ENCODE assay signal across 20 cellular contexts in the genomic region with DNA sequence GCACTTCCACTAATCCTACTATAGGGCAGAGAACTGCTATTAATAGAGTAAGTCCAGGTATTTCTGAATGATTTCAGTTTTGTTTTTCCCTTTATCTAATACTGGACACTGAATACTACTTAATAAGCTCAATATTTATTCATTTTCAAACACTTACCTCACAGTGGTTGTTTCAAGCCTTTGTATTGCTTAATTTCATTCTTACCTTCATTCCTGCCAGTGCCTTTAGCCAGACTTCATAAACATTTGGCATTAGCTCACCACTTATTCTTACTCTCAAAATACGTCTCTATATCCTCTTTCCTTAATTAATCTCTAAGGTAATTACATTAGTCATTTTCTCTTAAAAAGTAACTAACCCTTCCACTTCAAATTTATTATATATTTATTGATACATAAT. TPM values are rescaled to one million over a fixed set of nuclear protein-coding genes. Genes with fewer than 3 reads are reported as not detected.
DNase-seq lines count a peak whose midpoint lies in the region; TF ChIP-seq lines count a peak whose summit lies in the region.
"Had no signal": no experiment of that assay in that cellular context is flagged by ENCODE, and none has a peak within 500 bp of the region (broad histone marks: within the 10 kb centered on the region; RNA-seq: fewer than 3 reads in every experiment).

No MANE protein-coding gene starts in this region.

- H3K4me2 ChIP-seq in skeletal muscle satellite cell (ENCODE audit: low read length): no peak overlapping the region

- peak overlapping the region; percentile 24 for H3K9ac ChIP-seq in skeletal muscle satellite cell (ENCODE audit: low read depth, low read length)
- H3K9ac ChIP-seq: BLaER1 treated with 17β-estradiol and CSF1 and Interleukin-3, amounts not matched to agents 10 nM and 100 nM had no signal

- no peaks in the 10 kb centered on the region for H3K9me3 Mint-ChIP-seq in HFFc6
- H3K9me3 Mint-ChIP-seq: CD8-positive, alpha-beta T cell had no signal

- no peak overlapping the region; the same call in 1 of the 2 replicates for H3K4me3 Mint-ChIP-seq in HFFc6
- H3K4me3 Mint-ChIP-seq: B cell; CD8-positive, alpha-beta T cell had no signal

- TF ChIP-seq CTCF in HFFc6 (IDR thresholded peaks at IDR 0.05): no peak
- TF ChIP-seq CTCF in choroid plexus epithelial cell (conservative IDR thresholded peaks at IDR 0.05; ENCODE audit: low read depth, low read length): no peak

- H3K36me3 ChIP-seq in ACC112 (ENCODE audit: insufficient read depth, low read length) (peaks cover 21% of the 10 kb centered on the region), skeletal muscle satellite cell (ENCODE audit: insufficient read depth, low read length) (peaks cover 10% of the 10 kb centered on the region)

- no peaks in the 10 kb centered on the region for H3K9me3 ChIP-seq in skeletal muscle satellite cell (replicated peaks; ENCODE audit: low read length)
- H3K9me3 ChIP-seq: BLaER1 treated with 17β-estradiol and CSF1 and Interleukin-3, amounts not matched to agents 10 nM and 100 nM had no signal

- H2AFZ ChIP-seq in ACC112 (ENCODE audit: low read length, unreplicated experiment): no peak overlapping the region

- peaks cover 10% of the 10 kb centered on the region for H3K79me2 ChIP-seq in ACC112 (ENCODE audit: control insufficient read depth, insufficient read depth, low read length, unreplicated experiment)

- peaks cover 41% of the 10 kb centered on the region for H3K4me1 ChIP-seq in ACC112 (ENCODE audit: control insufficient read depth, insufficient read depth, low read length, unreplicated experiment)
- peaks cover 51% of the 10 kb centered on the region for H3K4me1 ChIP-seq in skeletal muscle satellite cell (ENCODE audit: control insufficient read depth, insufficient read depth, low read length)

- H3K27ac Mint-ChIP-seq in HFFc6: peak overlapping the region; percentile 53
- H3K27ac Mint-ChIP-seq: B cell; CD8-positive, alpha-beta T cell had no signal

- no peaks in the 10 kb centered on the region for H3K27me3 ChIP-seq in ACC112 (ENCODE audit: insufficient read depth, low read length)
- H3K27me3 ChIP-seq in skeletal muscle satellite cell (ENCODE audit: control insufficient read depth, insufficient read depth, low read length): no peaks in the 10 kb centered on the region
- H3K27me3 ChIP-seq: BLaER1 treated with 17β-estradiol and CSF1 and Interleukin-3, amounts not matched to agents 10 nM and 100 nM had no signal

- DNase-seq in HFFc6 (no peak), choroid plexus epithelial cell (ENCODE audit: low read depth) (peak; percentile 60), amygdala (lab: John Stamatoyannopoulos, UW) (no peak), ureter (ENCODE audit: low spot score) (no peak), NCI-H226 (no peak)
- DNase-seq: 8988T; Calu3; CD8-positive, alpha-beta T cell; DND-41; EL; GOT3; H7 had no signal

- H3K27me3 Mint-ChIP-seq in HFFc6 (ENCODE audit: insufficient read depth): no peaks in the 10 kb centered on the region
- H3K27me3 Mint-ChIP-seq: B cell had no signal

- peaks cover 73% of the 10 kb centered on the region for H3K4me1 Mint-ChIP-seq in HFFc6 (ENCODE audit: low read depth)

- peak overlapping the region; percentile 24; the same call in 1 of the 2 replicates for H3K27ac ChIP-seq in ACC112 (ENCODE audit: low read depth, low read length)
- H3K27ac ChIP-seq: BLaER1 treated with 17β-estradiol and CSF1 and Interleukin-3, amounts not matched to agents 10 nM and 100 nM had no signal

- H3K4me3 ChIP-seq in ACC112 (ENCODE audit: low read depth, low read length): no peak overlapping the region
- no peak overlapping the region for H3K4me3 ChIP-seq in choroid plexus epithelial cell (ENCODE audit: low read depth, low read length)
- H3K4me3 ChIP-seq in skeletal muscle satellite cell (ENCODE audit: low read length): no peak overlapping the region
- H3K4me3 ChIP-seq: BLaER1 treated with 17β-estradiol and CSF1 and Interleukin-3, amounts not matched to agents 10 nM and 100 nM; GM12878 had no signal

- peaks cover 30% of the 10 kb centered on the region for H3K36me3 Mint-ChIP-seq in HFFc6 (ENCODE audit: low read depth)

RNA-seq across cellular contexts. Expression of a gene that starts 18.8 kb away (rescaled TPM):
- total RNA-seq in HFFc6 (2021; fragmentation: NEBNext Ultra II Directional; extraction: Animal tissue kit (Norgen Biotek cat#: 25700)): 1 to 10 TPM in 1 of 6 experiments, under 1 TPM in 5; 0.07 to 1.0 (median 0.31) TPM
- 0.22 and 0.76 TPM in 2 replicates for total RNA-seq in skeletal muscle satellite cell (2012; rRNA removed)
- 25.0 TPM for total RNA-seq in ureter
- total RNA-seq: A673; CD8-positive, alpha-beta T cell; G401; HT-29 had no signal

RNA-seq across cellular contexts. Expression of a gene that starts 57.7 kb away (rescaled TPM):
- 10 to 100 TPM in 3 of 6 experiments, 1 to 10 TPM in 3; 8.4 to 10.8 (median 10.0) TPM for total RNA-seq in HFFc6 (2021; fragmentation: NEBNext Ultra II Directional; extraction: Animal tissue kit (Norgen Biotek cat#: 25700))
- total RNA-seq in skeletal muscle satellite cell (2012; rRNA removed): 5.9 and 8.1 TPM in 2 replicates
- 25.2 TPM for total RNA-seq in ureter

Comparison
In these comparisons a context has a peak if more than half of its experiments do, and no peak if none do; other contexts are left out.
1. RNA of a gene that starts 18.8 kb away (total RNA-seq): 25.0 TPM in ureter (single experiment); 0.07 to 1.0 TPM in HFFc6; every median in the first group is over 10 times any median in the second.